In the genomic region with DNA sequence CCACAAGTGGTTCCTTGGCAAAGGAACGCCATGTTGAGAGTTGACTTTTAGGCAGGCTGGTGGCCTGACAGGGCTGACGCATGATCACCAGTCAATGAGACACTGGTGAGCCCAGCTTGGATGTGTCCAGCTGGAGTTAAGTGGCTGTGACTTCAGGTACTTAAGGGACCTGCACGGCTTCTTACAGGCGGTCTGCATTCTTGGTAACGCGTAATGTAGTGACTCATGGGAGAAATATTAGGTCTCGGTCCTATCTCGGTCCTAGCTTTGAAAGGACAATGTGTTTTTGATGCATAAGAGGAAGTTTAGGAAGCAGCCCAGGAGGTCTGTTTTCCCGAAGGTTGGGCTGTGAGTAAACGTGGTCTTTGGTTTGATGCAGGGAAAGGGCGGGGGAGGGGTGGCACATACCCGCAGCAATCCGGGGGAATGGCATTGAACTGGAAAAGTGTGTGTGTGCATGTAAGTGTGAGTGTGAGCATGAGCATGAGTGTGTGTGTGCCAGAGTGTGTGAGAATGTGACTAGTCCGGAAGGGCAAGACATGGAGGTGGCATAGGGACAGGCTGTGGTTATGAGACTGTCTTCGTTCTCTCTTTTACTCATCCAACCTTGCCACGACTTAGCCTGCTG, we compare ENCODE assay signal across 2 cellular contexts.
A peak's percentile ranks its signal among the peaks of the same experiment; 100 is the strongest.
TF ChIP-seq lines count a peak whose summit lies in the region.

No MANE protein-coding gene starts in this region.

TF ChIP-seq in A549, 52 proteins besides CTCF, POLR2A, EP300 and RAD21 (continued from another document):
- TF ChIP-seq ZSCAN20 (CRISPR knock-in tag; IDR thresholded peaks at IDR 0.05) (no peak), FOSB (CRISPR knock-in tag; IDR thresholded peaks at IDR 0.05) (no peak)
- TF ChIP-seq, protein P1, sequence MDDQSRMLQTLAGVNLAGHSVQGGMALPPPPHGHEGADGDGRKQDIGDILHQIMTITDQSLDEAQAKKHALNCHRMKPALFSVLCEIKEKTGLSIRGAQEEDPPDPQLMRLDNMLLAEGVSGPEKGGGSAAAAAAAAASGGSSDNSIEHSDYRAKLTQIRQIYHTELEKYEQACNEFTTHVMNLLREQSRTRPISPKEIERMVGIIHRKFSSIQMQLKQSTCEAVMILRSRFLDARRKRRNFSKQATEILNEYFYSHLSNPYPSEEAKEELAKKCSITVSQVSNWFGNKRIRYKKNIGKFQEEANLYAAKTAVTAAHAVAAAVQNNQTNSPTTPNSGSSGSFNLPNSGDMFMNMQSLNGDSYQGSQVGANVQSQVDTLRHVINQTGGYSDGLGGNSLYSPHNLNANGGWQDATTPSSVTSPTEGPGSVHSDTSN (IDR thresholded peaks at IDR 0.05), result no peak

TF ChIP-seq in HCT116, 20 proteins besides CTCF, POLR2A, EP300 and RAD21 (continued from another document):
- TF ChIP-seq YY1 (IDR thresholded peaks at IDR 0.05; ENCODE audit: extremely low read depth, insufficient replicate concordance, low read depth, low read length) (peak; percentile 37), SP1 (IDR thresholded peaks at IDR 0.05; ENCODE audit: low read depth) (peak; percentile 79), SIN3A (IDR thresholded peaks at IDR 0.05; ENCODE audit: low read depth) (peak; percentile 77), CEBPB (IDR thresholded peaks at IDR 0.05; ENCODE audit: low read depth) (no peak; the same call in 1 of the 2 replicates), ELF1 (IDR thresholded peaks at IDR 0.05; ENCODE audit: borderline replicate concordance, low read depth) (no peak), EGR1 (IDR thresholded peaks at IDR 0.05; ENCODE audit: low read depth) (no peak; the same call in 1 of the 2 replicates), ZNF274 (IDR thresholded peaks at IDR 0.05; ENCODE audit: low read depth, low read length) (no peak), EZH2 (IDR thresholded peaks at IDR 0.05) (no peak), ZFX (IDR thresholded peaks at IDR 0.05) (no peak), JUND (IDR thresholded peaks at IDR 0.05) (peak; percentile 97), CBX3 (IDR thresholded peaks at IDR 0.05; ENCODE audit: low read depth) (peak; percentile 17; the same call in 1 of the 2 replicates), EZH2phosphoT487 (IDR thresholded peaks at IDR 0.05; ENCODE audit: borderline replicate concordance) (no peak), TCF7L2 (IDR thresholded peaks at IDR 0.05; ENCODE audit: borderline replicate concordance, extremely low read depth, insufficient read depth, insufficient read length) (no peak), SRF (IDR thresholded peaks at IDR 0.05; ENCODE audit: low read depth) (0 out of 2 replicates have a peak, but pooled peaks have one; percentile 40), FOSL1 (IDR thresholded peaks at IDR 0.05; ENCODE audit: low read depth) (peak; percentile 92)
- TF ChIP-seq, protein P2, sequence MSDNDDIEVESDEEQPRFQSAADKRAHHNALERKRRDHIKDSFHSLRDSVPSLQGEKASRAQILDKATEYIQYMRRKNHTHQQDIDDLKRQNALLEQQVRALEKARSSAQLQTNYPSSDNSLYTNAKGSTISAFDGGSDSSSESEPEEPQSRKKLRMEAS (IDR thresholded peaks at IDR 0.05), result peak; percentile 62
- TF ChIP-seq, protein P3, sequence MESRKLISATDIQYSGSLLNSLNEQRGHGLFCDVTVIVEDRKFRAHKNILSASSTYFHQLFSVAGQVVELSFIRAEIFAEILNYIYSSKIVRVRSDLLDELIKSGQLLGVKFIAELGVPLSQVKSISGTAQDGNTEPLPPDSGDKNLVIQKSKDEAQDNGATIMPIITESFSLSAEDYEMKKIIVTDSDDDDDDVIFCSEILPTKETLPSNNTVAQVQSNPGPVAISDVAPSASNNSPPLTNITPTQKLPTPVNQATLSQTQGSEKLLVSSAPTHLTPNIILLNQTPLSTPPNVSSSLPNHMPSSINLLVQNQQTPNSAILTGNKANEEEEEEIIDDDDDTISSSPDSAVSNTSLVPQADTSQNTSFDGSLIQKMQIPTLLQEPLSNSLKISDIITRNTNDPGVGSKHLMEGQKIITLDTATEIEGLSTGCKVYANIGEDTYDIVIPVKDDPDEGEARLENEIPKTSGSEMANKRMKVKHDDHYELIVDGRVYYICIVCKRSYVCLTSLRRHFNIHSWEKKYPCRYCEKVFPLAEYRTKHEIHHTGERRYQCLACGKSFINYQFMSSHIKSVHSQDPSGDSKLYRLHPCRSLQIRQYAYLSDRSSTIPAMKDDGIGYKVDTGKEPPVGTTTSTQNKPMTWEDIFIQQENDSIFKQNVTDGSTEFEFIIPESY (IDR thresholded peaks at IDR 0.05; ENCODE audit: extremely low read depth, insufficient replicate concordance, low read length), result no peak
- TF ChIP-seq, protein P4, sequence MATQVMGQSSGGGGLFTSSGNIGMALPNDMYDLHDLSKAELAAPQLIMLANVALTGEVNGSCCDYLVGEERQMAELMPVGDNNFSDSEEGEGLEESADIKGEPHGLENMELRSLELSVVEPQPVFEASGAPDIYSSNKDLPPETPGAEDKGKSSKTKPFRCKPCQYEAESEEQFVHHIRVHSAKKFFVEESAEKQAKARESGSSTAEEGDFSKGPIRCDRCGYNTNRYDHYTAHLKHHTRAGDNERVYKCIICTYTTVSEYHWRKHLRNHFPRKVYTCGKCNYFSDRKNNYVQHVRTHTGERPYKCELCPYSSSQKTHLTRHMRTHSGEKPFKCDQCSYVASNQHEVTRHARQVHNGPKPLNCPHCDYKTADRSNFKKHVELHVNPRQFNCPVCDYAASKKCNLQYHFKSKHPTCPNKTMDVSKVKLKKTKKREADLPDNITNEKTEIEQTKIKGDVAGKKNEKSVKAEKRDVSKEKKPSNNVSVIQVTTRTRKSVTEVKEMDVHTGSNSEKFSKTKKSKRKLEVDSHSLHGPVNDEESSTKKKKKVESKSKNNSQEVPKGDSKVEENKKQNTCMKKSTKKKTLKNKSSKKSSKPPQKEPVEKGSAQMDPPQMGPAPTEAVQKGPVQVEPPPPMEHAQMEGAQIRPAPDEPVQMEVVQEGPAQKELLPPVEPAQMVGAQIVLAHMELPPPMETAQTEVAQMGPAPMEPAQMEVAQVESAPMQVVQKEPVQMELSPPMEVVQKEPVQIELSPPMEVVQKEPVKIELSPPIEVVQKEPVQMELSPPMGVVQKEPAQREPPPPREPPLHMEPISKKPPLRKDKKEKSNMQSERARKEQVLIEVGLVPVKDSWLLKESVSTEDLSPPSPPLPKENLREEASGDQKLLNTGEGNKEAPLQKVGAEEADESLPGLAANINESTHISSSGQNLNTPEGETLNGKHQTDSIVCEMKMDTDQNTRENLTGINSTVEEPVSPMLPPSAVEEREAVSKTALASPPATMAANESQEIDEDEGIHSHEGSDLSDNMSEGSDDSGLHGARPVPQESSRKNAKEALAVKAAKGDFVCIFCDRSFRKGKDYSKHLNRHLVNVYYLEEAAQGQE (IDR thresholded peaks at IDR 0.05; ENCODE audit: low read depth), result no peak
- TF ChIP-seq, protein P5, sequence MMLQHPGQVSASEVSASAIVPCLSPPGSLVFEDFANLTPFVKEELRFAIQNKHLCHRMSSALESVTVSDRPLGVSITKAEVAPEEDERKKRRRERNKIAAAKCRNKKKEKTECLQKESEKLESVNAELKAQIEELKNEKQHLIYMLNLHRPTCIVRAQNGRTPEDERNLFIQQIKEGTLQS (IDR thresholded peaks at IDR 0.05), result no peak
TF ChIP-seq in HCT116: peak in this region for 9.
